ENCODE assay signal across 1 cellular context in genomic region chr19:40414536-40415535, GRCh38.
TF ChIP-seq lines count a peak whose summit lies in the region.

No MANE protein-coding gene starts in this region.

TF ChIP-seq in HCT116, 20 proteins besides CTCF, POLR2A, EP300 and RAD21 (continued from another document):
- TF ChIP-seq ZBTB33 (IDR thresholded peaks at IDR 0.05; ENCODE audit: extremely low read depth, insufficient replicate concordance, low read length) (no peak), EZH2 (IDR thresholded peaks at IDR 0.05) (no peak), EGR1 (IDR thresholded peaks at IDR 0.05; ENCODE audit: low read depth) (no peak), CBX3 (IDR thresholded peaks at IDR 0.05; ENCODE audit: low read depth) (no peak), EZH2phosphoT487 (IDR thresholded peaks at IDR 0.05; ENCODE audit: borderline replicate concordance) (no peak), SIN3A (IDR thresholded peaks at IDR 0.05; ENCODE audit: low read depth) (no peak), ZNF274 (IDR thresholded peaks at IDR 0.05; ENCODE audit: low read depth, low read length) (no peak), FOSL1 (IDR thresholded peaks at IDR 0.05; ENCODE audit: low read depth) (no peak), SRF (IDR thresholded peaks at IDR 0.05; ENCODE audit: low read depth) (no peak), ZFX (IDR thresholded peaks at IDR 0.05) (no peak), JUND (IDR thresholded peaks at IDR 0.05) (no peak), ELF1 (IDR thresholded peaks at IDR 0.05; ENCODE audit: borderline replicate concordance, low read depth) (no peak), TCF7L2 (IDR thresholded peaks at IDR 0.05; ENCODE audit: borderline replicate concordance, extremely low read depth, insufficient read depth, insufficient read length) (no peak), MAX (IDR thresholded peaks at IDR 0.05) (no peak), REST (IDR thresholded peaks at IDR 0.05; ENCODE audit: low read depth) (no peak), SP1 (IDR thresholded peaks at IDR 0.05; ENCODE audit: low read depth) (no peak), ATF3 (IDR thresholded peaks at IDR 0.05) (no peak), CEBPB (IDR thresholded peaks at IDR 0.05; ENCODE audit: low read depth) (no peak)
TF ChIP-seq in HCT116: peak in this region for 0.
